In the genomic region with DNA sequence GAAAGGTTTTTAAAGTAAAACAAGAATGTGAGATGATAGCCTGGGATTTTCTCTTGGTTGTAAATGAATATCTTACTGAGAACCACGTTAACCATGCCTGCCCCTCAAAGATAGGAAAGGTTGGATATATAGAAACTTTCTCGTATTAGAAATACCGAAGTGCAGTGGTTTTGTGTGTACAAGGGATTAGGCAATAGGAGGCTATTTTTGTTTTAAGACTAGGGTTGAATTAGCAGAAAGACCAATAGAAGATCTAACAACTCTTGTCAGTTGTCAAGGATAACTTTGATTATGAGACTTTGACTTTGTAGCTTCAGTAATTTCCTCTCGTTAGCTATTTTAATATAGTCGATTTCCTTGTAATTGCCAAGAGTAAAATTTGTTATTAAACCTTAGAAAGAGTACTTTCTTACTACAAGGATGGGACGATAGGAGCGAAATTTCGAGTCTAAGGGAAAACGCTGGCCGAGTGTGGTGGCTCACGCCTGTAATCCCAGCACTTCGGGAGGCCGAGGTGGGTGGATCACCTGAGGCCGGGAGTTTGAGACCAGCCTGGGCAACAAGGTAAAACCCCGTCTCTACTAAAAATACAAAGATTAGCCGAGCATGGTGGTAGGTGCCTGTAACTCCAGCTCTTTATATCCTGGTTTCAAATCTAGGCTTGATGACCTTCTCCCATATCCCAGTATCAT, we compare ENCODE assay signal across 8 cellular contexts. TPM values are rescaled to one million over a fixed set of nuclear protein-coding genes. Genes with fewer than 3 reads are reported as not detected.
A peak's percentile ranks its signal among the peaks of the same experiment; 100 is the strongest.
DNase-seq lines count a peak whose midpoint lies in the region; ATAC-seq and TF ChIP-seq lines count a peak whose summit lies in the region.

No MANE protein-coding gene starts in this region.

- H3K27me3 ChIP-seq in SK-N-SH (ENCODE audit: insufficient read depth) (no peaks in the 10 kb centered on the region), Peyer's patch (no peaks in the 10 kb centered on the region)

- POLR2A ChIA-PET in SK-N-SH (lab: Yijun Ruan, JAX): interaction anchor here (1.2 kb wide), 1 partner anchor 205 kb away, joined by 5 read pairs; a partner anchor contains a TSS

- peak overlapping the region; percentile 73 for H3K4me2 ChIP-seq in SK-N-SH

- peak overlapping the region; percentile 81 for H2AFZ ChIP-seq in SK-N-SH (ENCODE audit: low read depth)

- H3K9me3 ChIP-seq in SK-N-SH (no peaks in the 10 kb centered on the region), Peyer's patch (no peaks in the 10 kb centered on the region)

- H3K4me1 ChIP-seq in SK-N-SH (ENCODE audit: control insufficient read depth in 1 of 2, insufficient read depth in 2 of 2, low read depth in 1 of 2, low read length in 1 of 2) (peaks cover 3 to 6% of the 10 kb centered on the region in 2 experiments; a peak in 2 of 4 replicates), Peyer's patch (peaks cover 0 to 31% (median 3%) of the 10 kb centered on the region in 4 donors)

- intact Hi-C loops in head of caudate nucleus (cut with DNase I): loop anchor here (5.0 kb wide), 1 partner anchor 205 kb away; a partner anchor contains a TSS

- TF ChIP-seq CTCF in SK-N-SH (IDR thresholded peaks at IDR 0.05) (no peak), Peyer's patch (IDR thresholded peaks at IDR 0.05) (no peak), retinal pigment epithelial cell (conservative IDR thresholded peaks at IDR 0.05; ENCODE audit: low read depth, low read length) (no peak)

- H3F3A ChIP-seq in SK-N-SH (replicated peaks; ENCODE audit: insufficient read depth): peaks cover 10% of the 10 kb centered on the region

- no peak for TF ChIP-seq EP300 in SK-N-SH (IDR thresholded peaks at IDR 0.05; ENCODE audit: borderline replicate concordance in 1 of 2, low read depth in 1 of 2, low read length in 1 of 2)

- no peaks in the 10 kb centered on the region; the same call in 1 of the 2 replicates for H4K20me1 ChIP-seq in SK-N-SH (ENCODE audit: insufficient read depth)

- H3K36me3 ChIP-seq in SK-N-SH (replicated peaks in 1 of 2; ENCODE audit: control insufficient read depth in 1 of 2, insufficient read depth in 2 of 2, low read length in 1 of 2): peaks cover 0 to 5% of the 10 kb centered on the region in 2 experiments
- no peaks in the 10 kb centered on the region for H3K36me3 ChIP-seq in Peyer's patch

- no peaks in the 10 kb centered on the region for H3K9me2 ChIP-seq in SK-N-SH

- H3K27ac ChIP-seq in SK-N-SH (ENCODE audit: low read depth in 2 of 2, low read length in 1 of 2) (peak overlapping the region; percentile 71 to 81), Peyer's patch (peak overlapping the region; percentile 84 to 95 (median 91))

- 42% methylated on average over 16 of the region's 16 CpGs for WGBS in SK-N-SH (ENCODE audit: low lambda C conversion rate)

- H3K9ac ChIP-seq in SK-N-SH: peak overlapping the region; percentile 76

- H3K4me3 ChIP-seq in SK-N-SH (ENCODE audit: low read depth in 2 of 2, low read length in 1 of 2) (peak overlapping the region; percentile 75 to 98), Peyer's patch (peak overlapping the region; percentile 70 to 87 (median 77)), retinal pigment epithelial cell (ENCODE audit: low read length) (peak overlapping the region; percentile 94)

- no peak for TF ChIP-seq RAD21 in SK-N-SH (IDR thresholded peaks at IDR 0.05; ENCODE audit: low read length)

- H3K79me2 ChIP-seq in SK-N-SH (ENCODE audit: insufficient read depth): peaks cover 92% of the 10 kb centered on the region

- no peak for ATAC-seq in SK-N-SH treated with all-trans-retinoic acid at 6 μM for 48 hours
- no peak for ATAC-seq in HG02623 (IDR thresholded peaks at IDR 0.05; ENCODE audit: unreplicated experiment)

- CTCF ChIA-PET in SK-N-SH (lab: Yijun Ruan, JAX): no interaction called here

- TF ChIP-seq POLR2A in Peyer's patch (IDR thresholded peaks at IDR 0.05): no peak
- TF ChIP-seq POLR2A in erythroblast (IDR thresholded peaks at IDR 0.05; ENCODE audit: low read length): no peak

- no peak for DNase-seq in SK-N-SH
- DNase-seq in Peyer's patch: no peak
- DNase-seq in erythroblast (lab: John Stamatoyannopoulos, UW): peak; percentile 50 to 63
- DNase-seq in retinal pigment epithelial cell (ENCODE audit: low read depth): no peak
- no peak for DNase-seq in head of caudate nucleus
- DNase-seq in RPMI8226: no peak

TF ChIP-seq in SK-N-SH, 30 proteins besides CTCF, POLR2A, EP300 and RAD21 (continues in another document):
- TF ChIP-seq MXI1 (IDR thresholded peaks at IDR 0.05; ENCODE audit: low read depth, low read length): no peak
- TF ChIP-seq, protein P1, sequence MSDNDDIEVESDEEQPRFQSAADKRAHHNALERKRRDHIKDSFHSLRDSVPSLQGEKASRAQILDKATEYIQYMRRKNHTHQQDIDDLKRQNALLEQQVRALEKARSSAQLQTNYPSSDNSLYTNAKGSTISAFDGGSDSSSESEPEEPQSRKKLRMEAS (IDR thresholded peaks at IDR 0.05; ENCODE audit: low read depth): no peak
- no peak for TF ChIP-seq FOXM1 (IDR thresholded peaks at IDR 0.05; ENCODE audit: low read depth)
- TF ChIP-seq, protein P2, sequence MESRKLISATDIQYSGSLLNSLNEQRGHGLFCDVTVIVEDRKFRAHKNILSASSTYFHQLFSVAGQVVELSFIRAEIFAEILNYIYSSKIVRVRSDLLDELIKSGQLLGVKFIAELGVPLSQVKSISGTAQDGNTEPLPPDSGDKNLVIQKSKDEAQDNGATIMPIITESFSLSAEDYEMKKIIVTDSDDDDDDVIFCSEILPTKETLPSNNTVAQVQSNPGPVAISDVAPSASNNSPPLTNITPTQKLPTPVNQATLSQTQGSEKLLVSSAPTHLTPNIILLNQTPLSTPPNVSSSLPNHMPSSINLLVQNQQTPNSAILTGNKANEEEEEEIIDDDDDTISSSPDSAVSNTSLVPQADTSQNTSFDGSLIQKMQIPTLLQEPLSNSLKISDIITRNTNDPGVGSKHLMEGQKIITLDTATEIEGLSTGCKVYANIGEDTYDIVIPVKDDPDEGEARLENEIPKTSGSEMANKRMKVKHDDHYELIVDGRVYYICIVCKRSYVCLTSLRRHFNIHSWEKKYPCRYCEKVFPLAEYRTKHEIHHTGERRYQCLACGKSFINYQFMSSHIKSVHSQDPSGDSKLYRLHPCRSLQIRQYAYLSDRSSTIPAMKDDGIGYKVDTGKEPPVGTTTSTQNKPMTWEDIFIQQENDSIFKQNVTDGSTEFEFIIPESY (IDR thresholded peaks at IDR 0.05; ENCODE audit: borderline replicate concordance, low read depth): no peak
- no peak for TF ChIP-seq ELF1 (IDR thresholded peaks at IDR 0.05)
- TF ChIP-seq, protein P3, sequence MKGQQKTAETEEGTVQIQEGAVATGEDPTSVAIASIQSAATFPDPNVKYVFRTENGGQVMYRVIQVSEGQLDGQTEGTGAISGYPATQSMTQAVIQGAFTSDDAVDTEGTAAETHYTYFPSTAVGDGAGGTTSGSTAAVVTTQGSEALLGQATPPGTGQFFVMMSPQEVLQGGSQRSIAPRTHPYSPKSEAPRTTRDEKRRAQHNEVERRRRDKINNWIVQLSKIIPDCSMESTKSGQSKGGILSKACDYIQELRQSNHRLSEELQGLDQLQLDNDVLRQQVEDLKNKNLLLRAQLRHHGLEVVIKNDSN (IDR thresholded peaks at IDR 0.05; ENCODE audit: borderline replicate concordance, low read depth): no peak
- TF ChIP-seq FOSL2 (IDR thresholded peaks at IDR 0.05; ENCODE audit: borderline replicate concordance, low read depth): no peak
- TF ChIP-seq RCOR1 (IDR thresholded peaks at IDR 0.05; ENCODE audit: low read length): no peak

TF ChIP-seq in SK-N-SH treated with all-trans-retinoic acid at 6 μM for 48 hours, 23 proteins besides CTCF, POLR2A, EP300 and RAD21:
- TF ChIP-seq OSR1 (CRISPR knock-in tag; IDR thresholded peaks at IDR 0.05): no peak
- no peak for TF ChIP-seq ZC3H10 (CRISPR knock-in tag; IDR thresholded peaks at IDR 0.05)
- no peak for TF ChIP-seq TOX (CRISPR knock-in tag; IDR thresholded peaks at IDR 0.05; ENCODE audit: borderline replicate concordance)
- TF ChIP-seq, protein P4, sequence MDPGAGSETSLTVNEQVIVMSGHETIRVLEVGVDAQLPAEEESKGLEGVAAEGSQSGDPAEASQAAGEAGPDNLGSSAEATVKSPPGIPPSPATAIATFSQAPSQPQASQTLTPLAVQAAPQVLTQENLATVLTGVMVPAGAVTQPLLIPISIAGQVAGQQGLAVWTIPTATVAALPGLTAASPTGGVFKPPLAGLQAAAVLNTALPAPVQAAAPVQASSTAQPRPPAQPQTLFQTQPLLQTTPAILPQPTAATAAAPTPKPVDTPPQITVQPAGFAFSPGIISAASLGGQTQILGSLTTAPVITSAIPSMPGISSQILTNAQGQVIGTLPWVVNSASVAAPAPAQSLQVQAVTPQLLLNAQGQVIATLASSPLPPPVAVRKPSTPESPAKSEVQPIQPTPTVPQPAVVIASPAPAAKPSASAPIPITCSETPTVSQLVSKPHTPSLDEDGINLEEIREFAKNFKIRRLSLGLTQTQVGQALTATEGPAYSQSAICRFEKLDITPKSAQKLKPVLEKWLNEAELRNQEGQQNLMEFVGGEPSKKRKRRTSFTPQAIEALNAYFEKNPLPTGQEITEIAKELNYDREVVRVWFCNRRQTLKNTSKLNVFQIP (CRISPR knock-in tag; IDR thresholded peaks at IDR 0.05; ENCODE audit: borderline replicate concordance, low read depth): no peak
TF ChIP-seq in SK-N-SH treated with all-trans-retinoic acid at 6 μM for 48 hours: peak in this region for 0.

RNA-seq across cellular contexts. Expression of a gene that starts 0.8 kb away (rescaled TPM):
- 5.5 and 8.2 TPM in 2 replicates for polyA plus RNA-seq in SK-N-SH (2012; rRNA removed)
- 7.7 and 9.5 TPM in 2 replicates for polyA plus RNA-seq in SK-N-SH (2012; cell fraction: cytosol; rRNA removed)
- polyA plus RNA-seq in SK-N-SH (2012; cell fraction: nucleus; rRNA removed): 8.8 and 15.0 TPM in 2 replicates
- total RNA-seq in Peyer's patch: 10 to 100 TPM; 24.5 to 58.6 (median 28.3) TPM

RNA-seq across cellular contexts. Expression of a gene that starts 1.1 kb away (rescaled TPM):
- polyA plus RNA-seq in SK-N-SH (2012; rRNA removed): 4.5 and 5.3 TPM in 2 replicates
- 6.6 and 7.3 TPM in 2 replicates for polyA plus RNA-seq in SK-N-SH (2012; cell fraction: cytosol; rRNA removed)
- polyA plus RNA-seq in SK-N-SH (2012; cell fraction: nucleus; rRNA removed): 4.2 and 5.1 TPM in 2 replicates
- 10 to 100 TPM; 32.2 to 52.0 (median 39.6) TPM for total RNA-seq in Peyer's patch

Comparison
In these comparisons a context has a peak if more than half of its experiments do, and no peak if none do; other contexts are left out.
1. DNase-seq: peak in erythroblast (2 of 2); none in SK-N-SH (single experiment), Peyer's patch (0 of 3), retinal pigment epithelial cell (single experiment), head of caudate nucleus (0 of 42) and RPMI8226 (single experiment).
2. Peak in every context shown above with its lines, with median percentiles within 50 percentile points of each other: H3K4me3 ChIP-seq.